10 cellular contexts compared by ENCODE assay signal in the genomic region with DNA sequence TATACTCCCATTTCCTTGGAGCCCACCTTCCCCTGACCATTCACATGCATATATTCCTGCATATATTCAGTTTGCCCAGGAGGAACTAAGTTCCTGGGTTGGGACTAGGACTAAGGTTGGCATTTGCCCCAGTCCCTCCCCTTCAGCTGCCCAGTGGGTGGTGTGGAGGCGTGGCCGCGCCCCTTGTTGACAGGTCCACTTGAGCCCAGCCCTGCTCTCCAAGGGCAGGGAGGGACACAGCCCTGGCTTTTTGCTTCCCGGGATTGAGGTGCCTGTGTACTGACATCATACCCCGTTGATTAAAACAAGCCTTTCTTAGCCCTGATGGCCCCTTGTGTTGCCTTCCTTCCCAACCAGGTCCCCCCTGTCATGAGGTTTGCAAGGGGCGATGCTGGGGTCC. TPM values are rescaled to one million over a fixed set of nuclear protein-coding genes. Genes with fewer than 3 reads are reported as not detected.
DNase-seq lines count a peak whose midpoint lies in the region; ATAC-seq and TF ChIP-seq lines count a peak whose summit lies in the region.
"Had no signal": no experiment of that assay in that cellular context is flagged by ENCODE, and none has a peak within 500 bp of the region (broad histone marks: within the 10 kb centered on the region; RNA-seq: fewer than 3 reads in every experiment).

No MANE protein-coding gene starts in this region.

- no peak overlapping the region for H4K8ac ChIP-seq in mesenchymal stem cell (ENCODE audit: low read length)

- H4K91ac ChIP-seq in mesenchymal stem cell (ENCODE audit: low read length) = no peak overlapping the region

- H3K23ac ChIP-seq in mesenchymal stem cell (ENCODE audit: low read length in 2 of 2) = no peak overlapping the region

- no peaks in the 10 kb centered on the region for H3K79me1 ChIP-seq in mesenchymal stem cell (replicated peaks; ENCODE audit: low read length, poor library complexity, severe bottlenecking)

- DNase-seq in GM13977 (ENCODE audit: low spot score) (peak; percentile 2), NCI-H510A treated with DMSO at 0.1 percent for 48 hours (lab: John Stamatoyannopoulos, UW) (peak; percentile 57), Right ventricle myocardium superior (peak; percentile 87), pons (ENCODE audit: low spot score) (peak; percentile 49), mesenchymal stem cell (no peak), GM10266 (ENCODE audit: extremely low spot score) (no peak), type B pancreatic cell (ENCODE audit: extremely low spot score, unreplicated experiment) (no peak)
- DNase-seq: CD4-positive, CD25-positive, alpha-beta regulatory T cell; stimulated activated CD4-positive, alpha-beta T cell treated with anti-CD3 and anti-CD28 coated beads, Interleukin-4, amount 100 ng/mL, for 4 hours had no signal

- no peak overlapping the region for H2AK5ac ChIP-seq in mesenchymal stem cell (ENCODE audit: low read length, severe bottlenecking)

- peak; percentile 97 for ATAC-seq in Right ventricle myocardium superior (ENCODE audit: poor library complexity)
- ATAC-seq in HG03571 (IDR thresholded peaks at IDR 0.05; ENCODE audit: unreplicated experiment) = no peak

- H3K36me3 Mint-ChIP-seq in type B pancreatic cell = peaks cover 14% of the 10 kb centered on the region
- H3K36me3 Mint-ChIP-seq: CD4-positive, CD25-positive, alpha-beta regulatory T cell had no signal

- no peak overlapping the region for H3K27ac ChIP-seq in mesenchymal stem cell (ENCODE audit: low read length, poor library complexity, severe bottlenecking)

- no peaks in the 10 kb centered on the region for H3K9me3 ChIP-seq in mesenchymal stem cell (ENCODE audit: control insufficient read depth, low read length)

- no peak overlapping the region for H3K18ac ChIP-seq in mesenchymal stem cell (ENCODE audit: low read depth in 1 of 2, low read length in 2 of 2)

- no peak overlapping the region for H3K14ac ChIP-seq in mesenchymal stem cell (ENCODE audit: low read length in 2 of 2)

- no peaks in the 10 kb centered on the region for H3K36me3 ChIP-seq in mesenchymal stem cell (ENCODE audit: control insufficient read depth in 1 of 2, insufficient read depth in 2 of 2, low read depth in 1 of 2, low read length in 2 of 2)

- 94% methylated on average over 6 of the region's 6 CpGs for WGBS in mesenchymal stem cell

- intact Hi-C loops in Right ventricle myocardium superior (cut with DNase I) = no loop called here

- peaks cover 16 to 18% of the 10 kb centered on the region in 2 experiments for H3K27me3 ChIP-seq in mesenchymal stem cell (ENCODE audit: control insufficient read depth in 1 of 2, insufficient read depth in 1 of 2, low read length in 2 of 2)

- H3K4me3 Mint-ChIP-seq in type B pancreatic cell = no peak overlapping the region
- H3K4me3 Mint-ChIP-seq: CD4-positive, CD25-positive, alpha-beta regulatory T cell had no signal

- H3K4me2 ChIP-seq in mesenchymal stem cell (ENCODE audit: low read length, poor library complexity, severe bottlenecking) = no peak overlapping the region

- H3K4me3 ChIP-seq in mesenchymal stem cell (ENCODE audit: insufficient read depth in 1 of 2, low read depth in 1 of 2, low read length in 2 of 2) = no peak overlapping the region

- H2AFZ ChIP-seq in mesenchymal stem cell (ENCODE audit: low read depth, low read length) = no peak overlapping the region

- no peaks in the 10 kb centered on the region for H3K4me1 ChIP-seq in mesenchymal stem cell (ENCODE audit: control insufficient read depth, insufficient read depth, low read depth, low read length)

- no peak overlapping the region for H3K4ac ChIP-seq in mesenchymal stem cell (ENCODE audit: low read depth in 1 of 2, low read length in 2 of 2)

- peaks cover 6% of the 10 kb centered on the region for H3K4me1 Mint-ChIP-seq in type B pancreatic cell (ENCODE audit: unreplicated experiment)
- H3K4me1 Mint-ChIP-seq: CD4-positive, CD25-positive, alpha-beta regulatory T cell had no signal

- no peak overlapping the region for H2BK120ac ChIP-seq in mesenchymal stem cell (ENCODE audit: low read depth, low read length)

- H3K9ac ChIP-seq in mesenchymal stem cell (ENCODE audit: low read length) = no peak overlapping the region

- H3K9me3 Mint-ChIP-seq in type B pancreatic cell = no peaks in the 10 kb centered on the region

- in situ Hi-C loops in GM13977 (cut with MboI; ENCODE audit: low pct_unique_long_range_greater_than_20kb, low sequenced_read_pairs, unreplicated experiment) = no loop called here

- peaks cover 22% of the 10 kb centered on the region for H3K27me3 Mint-ChIP-seq in type B pancreatic cell

- H2BK5ac ChIP-seq in mesenchymal stem cell (ENCODE audit: low read depth, low read length, poor library complexity, severe bottlenecking) = no peak overlapping the region

- H2BK15ac ChIP-seq in mesenchymal stem cell (ENCODE audit: low read depth, poor library complexity, severe bottlenecking) = no peak overlapping the region

- H2BK12ac ChIP-seq in mesenchymal stem cell (ENCODE audit: low read length in 2 of 2) = no peak overlapping the region

- H3K27ac Mint-ChIP-seq in type B pancreatic cell = no peak overlapping the region

- TF ChIP-seq CTCF in GM13977 (IDR thresholded peaks at IDR 0.05; ENCODE audit: extremely low read depth, insufficient read depth, missing control alignments) = no peak
- TF ChIP-seq CTCF in GM10266 (IDR thresholded peaks at IDR 0.05; ENCODE audit: control insufficient read depth, insufficient read depth, low read depth, missing control alignments) = no peak
- TF ChIP-seq CTCF in type B pancreatic cell (conservative IDR thresholded peaks at IDR 0.05) = no peak

RNA-seq across cellular contexts. Expression of a gene that starts 7.3 kb away (rescaled TPM):
- 4.8 TPM for total RNA-seq in Right ventricle myocardium superior
- 0.17 TPM for polyA plus RNA-seq in mesenchymal stem cell (2013, experiment 1 of 2)
- polyA plus RNA-seq in mesenchymal stem cell (2013, experiment 2 of 2) = 0.10 TPM
- total RNA-seq in type B pancreatic cell (ENCODE audit: low replicate concordance) = 76.5 and 176 TPM in 2 replicates

RNA-seq across cellular contexts. Expression of a gene that starts 17.1 kb away (rescaled TPM):
- 68.0 TPM for total RNA-seq in Right ventricle myocardium superior
- polyA plus RNA-seq in mesenchymal stem cell (2013, experiment 1 of 2) = 98.1 TPM
- 97.4 TPM for polyA plus RNA-seq in mesenchymal stem cell (2013, experiment 2 of 2)
- 115 and 141 TPM in 2 replicates for total RNA-seq in type B pancreatic cell (ENCODE audit: low replicate concordance)

RNA-seq across cellular contexts. Expression of a gene that starts 29.2 kb away (rescaled TPM):
- total RNA-seq in Right ventricle myocardium superior (1,888 TPM), type B pancreatic cell (ENCODE audit: low replicate concordance) (4,566 and 4,714 TPM in 2 replicates)
- polyA plus RNA-seq in mesenchymal stem cell (2013, experiment 1 of 2) = 10,850 TPM
- 10,960 TPM for polyA plus RNA-seq in mesenchymal stem cell (2013, experiment 2 of 2)

RNA-seq across cellular contexts. Expression of a gene that starts 30.8 kb away (rescaled TPM):
- 5.8 TPM for total RNA-seq in Right ventricle myocardium superior
- 2.5 TPM for polyA plus RNA-seq in mesenchymal stem cell (2013, experiment 1 of 2)
- polyA plus RNA-seq in mesenchymal stem cell (2013, experiment 2 of 2) = 2.4 TPM
- total RNA-seq in type B pancreatic cell (ENCODE audit: low replicate concordance) = 11.6 and 12.1 TPM in 2 replicates

RNA-seq across cellular contexts. Expression of a gene that starts 40.8 kb away (rescaled TPM):
- total RNA-seq in Right ventricle myocardium superior = 27.0 TPM
- polyA plus RNA-seq in mesenchymal stem cell (2013, experiment 1 of 2) = 63.4 TPM
- polyA plus RNA-seq in mesenchymal stem cell (2013, experiment 2 of 2) = 57.8 TPM
- total RNA-seq in type B pancreatic cell (ENCODE audit: low replicate concordance) = 81.4 and 96.3 TPM in 2 replicates

Comparison
In these comparisons a context has a peak if more than half of its experiments do, and no peak if none do; other contexts are left out.
1. DNase-seq: peak in GM13977 (single experiment), NCI-H510A treated with DMSO at 0.1 percent for 48 hours (single experiment), Right ventricle myocardium superior (single experiment) and pons (single experiment); none in mesenchymal stem cell (single experiment), GM10266 (single experiment) and type B pancreatic cell (single experiment).
2. RNA of a gene that starts 7.3 kb away (total RNA-seq): 76.5 to 176 TPM in type B pancreatic cell; 4.8 TPM in Right ventricle myocardium superior (single experiment); every median in the first group is over 10 times any median in the second.